8 cellular contexts compared by ENCODE assay signal in genomic region chrX:77899081-77899828, GRCh38. TPM values are rescaled to one million over a fixed set of nuclear protein-coding genes. Genes with fewer than 3 reads are reported as not detected.
A peak's percentile ranks its signal among the peaks of the same experiment; 100 is the strongest.
DNase-seq lines count a peak whose midpoint lies in the region; ATAC-seq and TF ChIP-seq lines count a peak whose summit lies in the region.

Gene COX7B, plus strand, starts transcription at chrX:77899468. Its CDS starts 86 bp downstream, at chrX:77899554.

- peaks cover 0 to 6% (median 0%) of the 10 kb centered on the region in 3 donors for H3K27me3 Mint-ChIP-seq in CD14-positive monocyte (ENCODE audit: low read depth in 3 of 3)
- no peaks in the 10 kb centered on the region for H3K27me3 Mint-ChIP-seq in activated CD4-positive, alpha-beta T cell treated with anti-CD3 and anti-CD28 coated beads for 36 hours

- ATAC-seq in GM19324 (IDR thresholded peaks at IDR 0.05; ENCODE audit: low FRiP score, unreplicated experiment) (peak; percentile 63), HG03460 (IDR thresholded peaks at IDR 0.05; ENCODE audit: unreplicated experiment) (peak; percentile 59)
- peak; percentile 70 for ATAC-seq in activated CD4-positive, alpha-beta T cell treated with anti-CD3 and anti-CD28 coated beads for 36 hours

- H3K9me3 Mint-ChIP-seq in CD14-positive monocyte = peaks cover 0 to 11% (median 2%) of the 10 kb centered on the region in 7 donors
- no peaks in the 10 kb centered on the region for H3K9me3 Mint-ChIP-seq in activated CD4-positive, alpha-beta T cell treated with anti-CD3 and anti-CD28 coated beads for 36 hours (ENCODE audit: low read depth)

- POLR2A ChIA-PET in activated CD4-positive, alpha-beta T cell treated with anti-CD3 and anti-CD28 coated beads for 36 hours (lab: Charles Lee) = interaction anchor here (0.5 to 1.2 kb wide), 4 partner anchors 11 to 265 kb away, joined by 3 to 9 read pairs (median 4); partner anchors contain the start of gene ATP7A

- H3K27ac ChIP-seq in layer of hippocampus (ENCODE audit: low read depth, low read length) = peak within 1 kb of the TSS; percentile 75

- H3K4me1 Mint-ChIP-seq in CD14-positive monocyte = peaks cover 6% of the 10 kb centered on the region
- H3K4me1 Mint-ChIP-seq in activated CD4-positive, alpha-beta T cell treated with anti-CD3 and anti-CD28 coated beads for 36 hours = peaks cover 20% of the 10 kb centered on the region

- H3K36me3 Mint-ChIP-seq in CD14-positive monocyte = peaks cover 15 to 22% of the 10 kb centered on the region in 2 donors
- peaks cover 28% of the 10 kb centered on the region for H3K36me3 Mint-ChIP-seq in activated CD4-positive, alpha-beta T cell treated with anti-CD3 and anti-CD28 coated beads for 36 hours (ENCODE audit: low read depth)

- peak within 1 kb of the TSS; percentile 93 to 98 (median 96) for H3K27ac Mint-ChIP-seq in CD14-positive monocyte
- peak within 1 kb of the TSS; percentile 97 for H3K27ac Mint-ChIP-seq in activated CD4-positive, alpha-beta T cell treated with anti-CD3 and anti-CD28 coated beads for 36 hours

- no peaks in the 10 kb centered on the region for H3K27me3 ChIP-seq in layer of hippocampus (ENCODE audit: control insufficient read depth, insufficient read depth, low read length)

- peak; percentile 21 for TF ChIP-seq CTCF in CD14-positive monocyte (IDR thresholded peaks at IDR 0.05)

- intact Hi-C loops in CD14-positive monocyte (cut with micrococcal nuclease) = loop anchor here in 1 of 2 donors (5.0 kb wide), 2 partner anchors 112 to 208 kb away; partner anchors contain the start of gene ATRX
- intact Hi-C loops in activated CD4-positive, alpha-beta T cell treated with anti-CD3 and anti-CD28 coated beads for 36 hours (cut with DNase I, micrococcal nuclease) = loop anchor here (1.0 to 10.0 kb wide), 9 partner anchors 11 to 1727 kb away; partner anchors contain the start of genes ATP7A (in 2 of the 2), PGK1 (in 2 of the 2), ATRX (in 1 of the 2) and FGF16 (in 1 of the 2)

- CTCF ChIA-PET in activated CD4-positive, alpha-beta T cell treated with anti-CD3 and anti-CD28 coated beads for 36 hours (lab: Charles Lee) = interaction anchor here (0.6 to 2.3 kb wide), 16 partner anchors 8 to 1049 kb away, joined by 3 to 15 read pairs (median 3); partner anchors contain the start of genes ATP7A and PGK1

- DNase-seq in CD14-positive monocyte (ENCODE audit: low spot score) = peak; percentile 62
- peak; percentile 95 for DNase-seq in NCI-H510A treated with DMSO at 0.1 percent for 48 hours (lab: John Stamatoyannopoulos, UW)
- DNase-seq in activated CD4-positive, alpha-beta T cell treated with anti-CD3 and anti-CD28 coated beads for 36 hours = peak; percentile 71
- DNase-seq in dedifferentiated amniotic fluid mesenchymal stem cell (ENCODE audit: extremely low spot score) = peak; percentile 97
- peak; percentile 36 to 41 for DNase-seq in stimulated activated CD4-positive, alpha-beta T cell treated with anti-CD3 and anti-CD28 coated beads, Interleukin-2, amount 100 ng/mL, for 48 hours

- peak within 1 kb of the TSS; percentile 86 to 94 for H3K4me3 Mint-ChIP-seq in CD14-positive monocyte
- H3K4me3 Mint-ChIP-seq in activated CD4-positive, alpha-beta T cell treated with anti-CD3 and anti-CD28 coated beads for 36 hours = peak within 1 kb of the TSS; percentile 96

RNA-seq across cellular contexts. Expression of gene COX7B, which starts in this region (rescaled TPM):
- 100 to 1,000 TPM; 526 to 560 TPM for polyA plus RNA-seq in CD14-positive monocyte
- 100 to 1,000 TPM; 303 to 375 TPM for total RNA-seq in activated CD4-positive, alpha-beta T cell treated with anti-CD3 and anti-CD28 coated beads for 36 hours

Comparison
In these comparisons a context has a peak if more than half of its experiments do, and no peak if none do; other contexts are left out.
1. Peak in every context shown above with its lines: DNase-seq, ATAC-seq and H3K27ac ChIP-seq.
2. DNase-seq: peak in every context shown above with its lines; median percentile 97 in dedifferentiated amniotic fluid mesenchymal stem cell; 95 in NCI-H510A treated with DMSO at 0.1 percent for 48 hours; 71 in activated CD4-positive, alpha-beta T cell treated with anti-CD3 and anti-CD28 coated beads for 36 hours; 62 in CD14-positive monocyte; 38 in stimulated activated CD4-positive, alpha-beta T cell treated with anti-CD3 and anti-CD28 coated beads, Interleukin-2, amount 100 ng/mL, for 48 hours.